22 cellular contexts compared by ENCODE assay signal in genomic region chr12:70332236-70332635, GRCh38. TPM values are rescaled to one million over a fixed set of nuclear protein-coding genes. Genes with fewer than 3 reads are reported as not detected.
DNase-seq lines count a peak whose midpoint lies in the region; ATAC-seq, FAIRE-seq and TF ChIP-seq lines count a peak whose summit lies in the region.
"Had no signal": no experiment of that assay in that cellular context is flagged by ENCODE, and none has a peak within 500 bp of the region (broad histone marks: within the 10 kb centered on the region; RNA-seq: fewer than 3 reads in every experiment).

No MANE protein-coding gene starts in this region.

- no peaks in the 10 kb centered on the region for H3K9me1 ChIP-seq in keratinocyte (ENCODE audit: control insufficient read depth, extremely low read depth, insufficient read depth, low read length)

- TF ChIP-seq POLR2A in body of pancreas (IDR thresholded peaks at IDR 0.05): no peak

- H3K4me3 Mint-ChIP-seq in activated naive CD4-positive, alpha-beta T cell treated with anti-CD3 and anti-CD28 coated beads, Interleukin-2, amount 50 U/mL, for 24 hours: no peak overlapping the region
- no peak overlapping the region for H3K4me3 Mint-ChIP-seq in stimulated activated naive B cell treated with anti-CD40 and anti-IgM and Interleukin-4, amounts not matched to agents 10 μg/mL and 1 μg/mL and 100 μg/mL, for 72 hours
- no peak overlapping the region for H3K4me3 Mint-ChIP-seq in stimulated activated effector memory CD8-positive, alpha-beta T cell treated with anti-CD3 and anti-CD28 coated beads, Interleukin-12 subunit alpha, Interleukin-12 subunit beta, amount 100 ng/mL, for 72 hours

- H4K20me1 ChIP-seq in keratinocyte (ENCODE audit: control insufficient read depth, extremely low read depth, insufficient read depth, low read length): no peaks in the 10 kb centered on the region

- intact Hi-C loops in body of pancreas (cut with DNase I): no loop called here

- peak; percentile 5 for FAIRE-seq in keratinocyte (lab: Jason Lieb, UNC)
- FAIRE-seq: GM12892, H1 had no signal

- peaks cover 32% of the 10 kb centered on the region for H3K4me1 Mint-ChIP-seq in activated naive CD4-positive, alpha-beta T cell treated with anti-CD3 and anti-CD28 coated beads, Interleukin-2, amount 50 U/mL, for 24 hours
- peaks cover 1 to 4% of the 10 kb centered on the region in 2 donors for H3K4me1 Mint-ChIP-seq in stimulated activated naive B cell treated with anti-CD40 and anti-IgM and Interleukin-4, amounts not matched to agents 10 μg/mL and 1 μg/mL and 100 μg/mL, for 72 hours
- peaks cover 3% of the 10 kb centered on the region for H3K4me1 Mint-ChIP-seq in stimulated activated effector memory CD8-positive, alpha-beta T cell treated with anti-CD3 and anti-CD28 coated beads, Interleukin-12 subunit alpha, Interleukin-12 subunit beta, amount 100 ng/mL, for 72 hours

- H3K4me3 ChIP-seq in body of pancreas: no peak overlapping the region
- H3K4me3 ChIP-seq in keratinocyte (ENCODE audit: control insufficient read depth in 2 of 3, extremely low read depth in 1 of 3, insufficient read depth in 2 of 3, low read depth in 1 of 3, low read length in 3 of 3): no peak overlapping the region
- H3K4me3 ChIP-seq: BLaER1 treated with 17β-estradiol and CSF1 and Interleukin-3, amounts not matched to agents 10 nM and 100 nM; MG63; SJSA1 had no signal

- H3K9me3 ChIP-seq in body of pancreas (no peaks in the 10 kb centered on the region), keratinocyte (ENCODE audit: control insufficient read depth, low read depth, low read length) (no peaks in the 10 kb centered on the region)
- H3K9me3 ChIP-seq: BLaER1 treated with 17β-estradiol and CSF1 and Interleukin-3, amounts not matched to agents 10 nM and 100 nM; MG63; SJSA1 had no signal

- peaks cover 5% of the 10 kb centered on the region for H3K9me3 Mint-ChIP-seq in activated naive CD4-positive, alpha-beta T cell treated with anti-CD3 and anti-CD28 coated beads, Interleukin-2, amount 50 U/mL, for 24 hours
- H3K9me3 Mint-ChIP-seq in stimulated activated naive B cell treated with anti-CD40 and anti-IgM and Interleukin-4, amounts not matched to agents 10 μg/mL and 1 μg/mL and 100 μg/mL, for 72 hours: no peaks in the 10 kb centered on the region
- H3K9me3 Mint-ChIP-seq in stimulated activated effector memory CD8-positive, alpha-beta T cell treated with anti-CD3 and anti-CD28 coated beads, Interleukin-12 subunit alpha, Interleukin-12 subunit beta, amount 100 ng/mL, for 72 hours: no peaks in the 10 kb centered on the region

- no peaks in the 10 kb centered on the region for H3K27me3 ChIP-seq in body of pancreas
- no peaks in the 10 kb centered on the region for H3K27me3 ChIP-seq in keratinocyte (ENCODE audit: control insufficient read depth, extremely low read depth, insufficient read depth, low read length)
- H3K27me3 ChIP-seq: BLaER1 treated with 17β-estradiol and CSF1 and Interleukin-3, amounts not matched to agents 10 nM and 100 nM; MG63; SJSA1 had no signal

- peak; percentile 47 for ATAC-seq in body of pancreas
- ATAC-seq in stimulated activated naive B cell treated with anti-CD40 and anti-IgM and Interleukin-4, amounts not matched to agents 10 μg/mL and 1 μg/mL and 100 μg/mL, for 72 hours (replicated peaks): no peak
- no peak for ATAC-seq in SK-N-SH treated with all-trans-retinoic acid at 6 μM for 48 hours
- ATAC-seq in stimulated activated effector memory CD8-positive, alpha-beta T cell treated with anti-CD3 and anti-CD28 coated beads, Interleukin-12 subunit alpha, Interleukin-12 subunit beta, amount 100 ng/mL, for 72 hours: no peak
- no peak for ATAC-seq in HG03045 (IDR thresholded peaks at IDR 0.05; ENCODE audit: unreplicated experiment)
- ATAC-seq: HCT116, Right ventricle myocardium inferior had no signal

- H3K4me1 ChIP-seq in body of pancreas: peaks cover 4% of the 10 kb centered on the region
- H3K4me1 ChIP-seq in keratinocyte (ENCODE audit: control insufficient read depth, extremely low read depth, insufficient read depth, low read length): peaks cover 9% of the 10 kb centered on the region
- H3K4me1 ChIP-seq: SJSA1 had no signal

- no peak overlapping the region for H2AFZ ChIP-seq in keratinocyte (ENCODE audit: control insufficient read depth, low read length)

- peaks cover 24% of the 10 kb centered on the region for H3K36me3 Mint-ChIP-seq in activated naive CD4-positive, alpha-beta T cell treated with anti-CD3 and anti-CD28 coated beads, Interleukin-2, amount 50 U/mL, for 24 hours
- peaks cover 14 to 28% of the 10 kb centered on the region in 2 donors for H3K36me3 Mint-ChIP-seq in stimulated activated naive B cell treated with anti-CD40 and anti-IgM and Interleukin-4, amounts not matched to agents 10 μg/mL and 1 μg/mL and 100 μg/mL, for 72 hours
- peaks cover 48% of the 10 kb centered on the region for H3K36me3 Mint-ChIP-seq in stimulated activated effector memory CD8-positive, alpha-beta T cell treated with anti-CD3 and anti-CD28 coated beads, Interleukin-12 subunit alpha, Interleukin-12 subunit beta, amount 100 ng/mL, for 72 hours

- H3K27ac ChIP-seq in body of pancreas: no peak overlapping the region
- no peak overlapping the region for H3K27ac ChIP-seq in keratinocyte (ENCODE audit: control insufficient read depth, insufficient read depth, low read length)
- H3K27ac ChIP-seq: BLaER1 treated with 17β-estradiol and CSF1 and Interleukin-3, amounts not matched to agents 10 nM and 100 nM; SJSA1 had no signal

- no peak overlapping the region for H3K4me2 ChIP-seq in keratinocyte (ENCODE audit: control insufficient read depth, extremely low read depth, insufficient read depth, low read depth, low read length)
- H3K4me2 ChIP-seq: BLaER1 treated with 17β-estradiol and CSF1 and Interleukin-3, amounts not matched to agents 10 nM and 100 nM had no signal

- TF ChIP-seq CTCF in body of pancreas (IDR thresholded peaks at IDR 0.05): no peak
- TF ChIP-seq CTCF in keratinocyte (optimal IDR thresholded peaks at IDR 0.05 in 1 of 3, IDR thresholded peaks at IDR 0.05 in 1 of 3, conservative IDR thresholded peaks at IDR 0.05 in 1 of 3; ENCODE audit: extremely low read depth in 1 of 3, insufficient read depth in 2 of 3, low read length in 3 of 3): no peak

- dilution Hi-C loops in keratinocyte (cut with MboI; ENCODE audit: extremely low pct_ligation_motif_present, low sequenced_read_pairs): no loop called here

- H3K36me3 ChIP-seq in body of pancreas (replicated peaks in 1 of 2; ENCODE audit: insufficient read depth in 1 of 2, low read depth in 2 of 2) (peaks cover 0 to 4% of the 10 kb centered on the region in 2 donors), keratinocyte (ENCODE audit: control insufficient read depth in 2 of 2, extremely low read depth in 1 of 2, insufficient read depth in 2 of 2, low read length in 2 of 2) (peaks cover 0 to 8% of the 10 kb centered on the region in 2 experiments)

- H3K27ac Mint-ChIP-seq in activated naive CD4-positive, alpha-beta T cell treated with anti-CD3 and anti-CD28 coated beads, Interleukin-2, amount 50 U/mL, for 24 hours: peak overlapping the region; percentile 48
- H3K27ac Mint-ChIP-seq in stimulated activated naive B cell treated with anti-CD40 and anti-IgM and Interleukin-4, amounts not matched to agents 10 μg/mL and 1 μg/mL and 100 μg/mL, for 72 hours: peak overlapping the region; percentile 14
- no peak overlapping the region for H3K27ac Mint-ChIP-seq in stimulated activated effector memory CD8-positive, alpha-beta T cell treated with anti-CD3 and anti-CD28 coated beads, Interleukin-12 subunit alpha, Interleukin-12 subunit beta, amount 100 ng/mL, for 72 hours

- no peaks in the 10 kb centered on the region for H3K27me3 Mint-ChIP-seq in activated naive CD4-positive, alpha-beta T cell treated with anti-CD3 and anti-CD28 coated beads, Interleukin-2, amount 50 U/mL, for 24 hours
- no peaks in the 10 kb centered on the region for H3K27me3 Mint-ChIP-seq in stimulated activated naive B cell treated with anti-CD40 and anti-IgM and Interleukin-4, amounts not matched to agents 10 μg/mL and 1 μg/mL and 100 μg/mL, for 72 hours

- DNase-seq in activated naive CD4-positive, alpha-beta T cell (lab: John Stamatoyannopoulos, UW): no peak
- DNase-seq in body of pancreas: no peak
- DNase-seq in keratinocyte (ENCODE audit: low read depth, low spot score): no peak
- DNase-seq in stimulated activated naive B cell treated with anti-CD40 and anti-IgM and Interleukin-4, amounts not matched to agents 10 μg/mL and 1 μg/mL and 100 μg/mL, for 72 hours: no peak
- no peak for DNase-seq in stimulated activated effector memory CD8-positive, alpha-beta T cell treated with anti-CD3 and anti-CD28 coated beads, Interleukin-12 subunit alpha, Interleukin-12 subunit beta, amount 100 ng/mL, for 72 hours (ENCODE audit: low spot score in 2 of 2)
- DNase-seq: 8988T, DND-41, Karpas-422, MG63, NCI-H1417, NCI-H187, NCI-H446, NCI-H526 had no signal

- no peak overlapping the region for H3K9ac ChIP-seq in keratinocyte (ENCODE audit: control insufficient read depth, extremely low read depth, insufficient read depth, low read length)
- H3K9ac ChIP-seq: BLaER1 treated with 17β-estradiol and CSF1 and Interleukin-3, amounts not matched to agents 10 nM and 100 nM had no signal

- peaks cover 1% of the 10 kb centered on the region for H3K79me2 ChIP-seq in keratinocyte (ENCODE audit: control insufficient read depth, insufficient read depth, low read length)

TF ChIP-seq in SK-N-SH treated with all-trans-retinoic acid at 6 μM for 48 hours, 23 proteins besides CTCF, POLR2A, EP300 and RAD21 (continues in another document):
- TF ChIP-seq ZFP3 (CRISPR knock-in tag; IDR thresholded peaks at IDR 0.05): no peak
- TF ChIP-seq ZNF70 (CRISPR knock-in tag; IDR thresholded peaks at IDR 0.05): no peak
- no peak for TF ChIP-seq TCF4 (CRISPR knock-in tag; IDR thresholded peaks at IDR 0.05; ENCODE audit: borderline replicate concordance)
- TF ChIP-seq TOX (CRISPR knock-in tag; IDR thresholded peaks at IDR 0.05; ENCODE audit: borderline replicate concordance): no peak

RNA-seq across cellular contexts. Expression of gene KCNMB4, which starts 33.9 kb away (rescaled TPM):
- total RNA-seq in body of pancreas: 1 to 10 TPM in 1 of 2 donors, under 1 TPM in 1; 0.33 to 1.6 TPM
- 0.42 to 1.5 TPM (median 0.77 TPM) in 3 replicates for polyA plus RNA-seq in keratinocyte
- 0.24 TPM for polyA plus RNA-seq in keratinocyte (2011; ENCODE audit: low read depth)
- polyA plus RNA-seq in keratinocyte (2011; cell fraction: cytosol; rRNA removed): 0.94 and 1.0 TPM in 2 replicates
- polyA plus RNA-seq in keratinocyte (2011; cell fraction: nucleus; rRNA removed): 0.64 and 1.1 TPM in 2 replicates
- 0.42 and 0.65 TPM in 2 replicates for polyA plus RNA-seq in keratinocyte (2012; ENCODE audit: low replicate concordance)
- polyA minus RNA-seq in keratinocyte: 0.20 to 0.92 TPM (median 0.48 TPM) in 3 replicates
- polyA minus RNA-seq in keratinocyte (2011; cell fraction: cytosol; rRNA and poly(A)+ RNA removed): 1.2 TPM
- polyA minus RNA-seq in keratinocyte (2011; cell fraction: nucleus; rRNA and poly(A)+ RNA removed): 0.42 and 0.78 TPM in 2 replicates
